ENCODE assay signal across 2 cellular contexts in the genomic region with DNA sequence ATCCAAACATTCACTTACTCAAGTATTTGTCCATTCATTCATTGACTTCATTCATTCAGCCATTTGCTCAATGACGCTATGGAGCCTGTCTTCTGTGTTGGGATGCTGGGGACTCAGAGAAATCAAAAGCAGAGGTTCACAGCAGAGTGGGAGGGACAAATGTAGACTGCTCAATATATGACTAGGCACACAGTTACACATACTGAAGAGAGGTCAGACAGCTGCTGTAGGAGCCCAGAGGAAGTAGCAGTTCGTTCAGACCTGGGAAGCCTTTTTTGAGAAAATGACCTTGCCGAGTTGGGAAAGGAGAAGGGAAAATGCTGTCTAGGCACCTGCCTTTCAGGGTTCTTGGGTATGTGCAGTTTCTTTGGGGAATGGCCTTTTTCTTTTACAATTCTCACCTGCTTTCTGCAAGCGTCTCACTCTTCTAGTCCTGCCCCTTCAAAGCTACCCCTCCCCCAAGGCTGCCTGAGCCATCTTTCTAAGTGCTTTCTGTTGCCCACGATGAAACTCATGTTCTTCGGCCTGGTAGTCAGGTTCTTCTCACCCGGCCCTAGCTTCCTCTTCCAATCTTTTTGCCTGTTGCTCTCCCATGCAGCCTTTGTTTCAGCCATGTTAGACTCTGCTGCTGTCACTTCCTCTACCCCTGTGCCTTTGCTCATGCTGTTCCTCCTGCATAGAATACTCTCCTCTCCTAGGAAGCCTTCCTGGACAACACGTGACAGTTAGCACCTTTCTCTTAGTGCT.
TF ChIP-seq lines count a peak whose summit lies in the region.

No MANE protein-coding gene starts in this region.

TF ChIP-seq in GM12891, 5 proteins besides CTCF, POLR2A, EP300 and RAD21:
- no peak for TF ChIP-seq POU2F2 (IDR thresholded peaks at IDR 0.05; ENCODE audit: low read depth, low read length)
- TF ChIP-seq POLR2AphosphoS5 (IDR thresholded peaks at IDR 0.05; ENCODE audit: low read depth, low read length): peak; percentile 71
- no peak for TF ChIP-seq PAX5 (IDR thresholded peaks at IDR 0.05; ENCODE audit: insufficient read depth, low read length, severe bottlenecking)
- TF ChIP-seq SPI1 (IDR thresholded peaks at IDR 0.05; ENCODE audit: low read depth, low read length): peak; percentile 55; the same call in 1 of the 2 replicates
- TF ChIP-seq TAF1 (IDR thresholded peaks at IDR 0.05; ENCODE audit: low read depth, low read length): peak; percentile 56; the same call in 1 of the 2 replicates
TF ChIP-seq in GM12891: peak in this region for 3.

TF ChIP-seq in endothelial cell of umbilical vein, 7 proteins besides CTCF, POLR2A, EP300 and RAD21:
- TF ChIP-seq FOS (IDR thresholded peaks at IDR 0.05; ENCODE audit: borderline replicate concordance, insufficient read depth, low read length) (no peak), JUN (IDR thresholded peaks at IDR 0.05; ENCODE audit: borderline replicate concordance, insufficient read depth, insufficient read length, low read depth) (no peak), EZH2 (IDR thresholded peaks at IDR 0.05; ENCODE audit: borderline replicate concordance, low read depth, low read length, severe bottlenecking) (no peak), GATA2 (IDR thresholded peaks at IDR 0.05; ENCODE audit: insufficient read depth, insufficient read length, low read depth, low read length) (no peak), MYC (IDR thresholded peaks at IDR 0.05; ENCODE audit: low read depth, low read length) (no peak), POLR2AphosphoS5 (IDR thresholded peaks at IDR 0.05; ENCODE audit: insufficient read depth, low read depth, low read length) (no peak)
- TF ChIP-seq, protein P1, sequence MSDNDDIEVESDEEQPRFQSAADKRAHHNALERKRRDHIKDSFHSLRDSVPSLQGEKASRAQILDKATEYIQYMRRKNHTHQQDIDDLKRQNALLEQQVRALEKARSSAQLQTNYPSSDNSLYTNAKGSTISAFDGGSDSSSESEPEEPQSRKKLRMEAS (IDR thresholded peaks at IDR 0.05; ENCODE audit: insufficient read depth, insufficient read length): no peak
